1 cellular context compared by ENCODE assay signal in the genomic region with DNA sequence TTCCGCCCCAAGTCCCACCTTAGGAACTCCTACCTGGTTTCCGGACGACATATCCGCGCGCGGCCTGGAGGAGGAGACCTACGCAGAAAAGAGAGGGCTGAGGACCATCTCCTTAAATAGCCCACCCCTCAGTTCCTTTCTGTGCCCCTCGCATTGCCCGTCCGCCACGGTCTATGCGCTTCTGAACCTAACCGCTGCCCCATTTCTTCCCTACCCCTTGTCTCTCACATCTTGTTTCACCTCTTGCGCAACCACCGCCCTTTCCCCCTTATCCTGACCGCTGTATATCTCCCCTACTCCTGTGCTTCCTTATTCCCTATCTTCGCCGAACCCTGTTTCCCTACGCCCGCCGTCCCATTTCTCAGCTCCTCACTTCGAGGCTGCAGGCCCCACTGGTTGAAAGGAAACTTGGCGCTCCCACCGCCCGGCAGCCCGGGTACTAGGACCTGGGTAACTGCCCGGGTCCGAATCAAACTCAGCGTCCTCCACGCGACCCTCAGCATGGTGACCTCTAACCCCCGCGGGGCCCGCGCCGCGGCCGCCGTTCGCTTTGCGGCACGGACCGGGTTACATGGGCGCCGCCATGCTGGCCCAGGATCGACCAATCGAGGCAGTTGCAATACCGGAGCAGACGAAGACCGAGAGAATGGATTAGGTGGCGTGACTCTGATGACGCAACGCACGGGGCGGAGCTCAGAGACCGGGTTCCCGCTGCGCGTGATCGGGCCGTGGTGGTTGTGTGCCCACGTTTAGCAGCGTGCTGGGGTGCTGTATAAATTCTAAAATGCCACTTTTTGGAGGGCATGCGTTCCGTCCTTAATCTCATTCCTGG.
TF ChIP-seq lines count a peak whose summit lies in the region.

A gene (minus strand): TSS at position 612 of the 832 bp plus-strand sequence. CDS start 109 bp downstream, at position 503.

TF ChIP-seq in K562, 482 proteins besides CTCF, POLR2A, EP300 and RAD21 (continued from another document and continues in another):
- TF ChIP-seq, protein P1, sequence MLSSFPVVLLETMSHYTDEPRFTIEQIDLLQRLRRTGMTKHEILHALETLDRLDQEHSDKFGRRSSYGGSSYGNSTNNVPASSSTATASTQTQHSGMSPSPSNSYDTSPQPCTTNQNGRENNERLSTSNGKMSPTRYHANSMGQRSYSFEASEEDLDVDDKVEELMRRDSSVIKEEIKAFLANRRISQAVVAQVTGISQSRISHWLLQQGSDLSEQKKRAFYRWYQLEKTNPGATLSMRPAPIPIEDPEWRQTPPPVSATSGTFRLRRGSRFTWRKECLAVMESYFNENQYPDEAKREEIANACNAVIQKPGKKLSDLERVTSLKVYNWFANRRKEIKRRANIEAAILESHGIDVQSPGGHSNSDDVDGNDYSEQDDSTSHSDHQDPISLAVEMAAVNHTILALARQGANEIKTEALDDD (IDR thresholded peaks at IDR 0.05), result no peak; the same call in 1 of the 2 replicates
- TF ChIP-seq ZFP1 (CRISPR knock-in tag; IDR thresholded peaks at IDR 0.05) (no peak), SIN3A (IDR thresholded peaks at IDR 0.05; ENCODE audit: borderline replicate concordance in 2 of 2, control insufficient read depth in 1 of 2, low read depth in 2 of 2, low read length in 2 of 2) (peak; percentile 97 to 98), DPF2 (IDR thresholded peaks at IDR 0.05) (peak; percentile 56; the same call in 1 of the 2 replicates), KLF10 (CRISPR knock-in tag; IDR thresholded peaks at IDR 0.05) (no peak), CC2D1A (IDR thresholded peaks at IDR 0.05) (peak; percentile 57), MECOM (CRISPR knock-in tag; IDR thresholded peaks at IDR 0.05) (no peak), ZNF24 (IDR thresholded peaks at IDR 0.05) (no peak; the same call in 1 of the 2 replicates), ZNF696 (CRISPR knock-in tag; conservative IDR thresholded peaks at IDR 0.05) (no peak), RNF2 (IDR thresholded peaks at IDR 0.05) (peak; percentile 88), CREB1 (IDR thresholded peaks at IDR 0.05) (peak; percentile 94), CREB1 (CRISPR knock-in tag; IDR thresholded peaks at IDR 0.05) (peak; percentile 95), L3MBTL2 (IDR thresholded peaks at IDR 0.05) (peak; percentile 97), TRIM28 (IDR thresholded peaks at IDR 0.05) (no peak; the same call in none of the 2 replicates), ZNF3 (CRISPR knock-in tag; IDR thresholded peaks at IDR 0.05) (no peak), WHSC1 (IDR thresholded peaks at IDR 0.05; ENCODE audit: low read length) (no peak), FOS (IDR thresholded peaks at IDR 0.05; ENCODE audit: extremely low read depth, insufficient read length) (peak; percentile 22), SP1 (CRISPR knock-in tag; IDR thresholded peaks at IDR 0.05) (peak; percentile 94), GABPA (tag; conservative IDR thresholded peaks at IDR 0.05; ENCODE audit: low read depth) (peak; percentile 55; the same call in 1 of the 2 replicates), CBX8 (IDR thresholded peaks at IDR 0.05; ENCODE audit: borderline replicate concordance, extremely low read depth, low read depth, low read length, poor library complexity, severe bottlenecking) (no peak), TCF7L2 (IDR thresholded peaks at IDR 0.05; ENCODE audit: low read depth, low read length) (peak; percentile 79), MAFG (tag; conservative IDR thresholded peaks at IDR 0.05) (no peak), IRF2 (CRISPR knock-in tag; IDR thresholded peaks at IDR 0.05) (no peak), ZNF384 (IDR thresholded peaks at IDR 0.05; ENCODE audit: low read depth, low read length) (0 out of 2 replicates have a peak, but pooled peaks have one; percentile 7), FOXM1 (IDR thresholded peaks at IDR 0.05; ENCODE audit: low read depth) (peak; percentile 60), FOXM1 (CRISPR knock-in tag; IDR thresholded peaks at IDR 0.05; ENCODE audit: low read depth) (0 out of 2 replicates have a peak, but pooled peaks have one; percentile 13), KDM5B (IDR thresholded peaks at IDR 0.05; ENCODE audit: insufficient replicate concordance, low read depth, low read length) (peak; percentile 96)
- TF ChIP-seq, protein P2, sequence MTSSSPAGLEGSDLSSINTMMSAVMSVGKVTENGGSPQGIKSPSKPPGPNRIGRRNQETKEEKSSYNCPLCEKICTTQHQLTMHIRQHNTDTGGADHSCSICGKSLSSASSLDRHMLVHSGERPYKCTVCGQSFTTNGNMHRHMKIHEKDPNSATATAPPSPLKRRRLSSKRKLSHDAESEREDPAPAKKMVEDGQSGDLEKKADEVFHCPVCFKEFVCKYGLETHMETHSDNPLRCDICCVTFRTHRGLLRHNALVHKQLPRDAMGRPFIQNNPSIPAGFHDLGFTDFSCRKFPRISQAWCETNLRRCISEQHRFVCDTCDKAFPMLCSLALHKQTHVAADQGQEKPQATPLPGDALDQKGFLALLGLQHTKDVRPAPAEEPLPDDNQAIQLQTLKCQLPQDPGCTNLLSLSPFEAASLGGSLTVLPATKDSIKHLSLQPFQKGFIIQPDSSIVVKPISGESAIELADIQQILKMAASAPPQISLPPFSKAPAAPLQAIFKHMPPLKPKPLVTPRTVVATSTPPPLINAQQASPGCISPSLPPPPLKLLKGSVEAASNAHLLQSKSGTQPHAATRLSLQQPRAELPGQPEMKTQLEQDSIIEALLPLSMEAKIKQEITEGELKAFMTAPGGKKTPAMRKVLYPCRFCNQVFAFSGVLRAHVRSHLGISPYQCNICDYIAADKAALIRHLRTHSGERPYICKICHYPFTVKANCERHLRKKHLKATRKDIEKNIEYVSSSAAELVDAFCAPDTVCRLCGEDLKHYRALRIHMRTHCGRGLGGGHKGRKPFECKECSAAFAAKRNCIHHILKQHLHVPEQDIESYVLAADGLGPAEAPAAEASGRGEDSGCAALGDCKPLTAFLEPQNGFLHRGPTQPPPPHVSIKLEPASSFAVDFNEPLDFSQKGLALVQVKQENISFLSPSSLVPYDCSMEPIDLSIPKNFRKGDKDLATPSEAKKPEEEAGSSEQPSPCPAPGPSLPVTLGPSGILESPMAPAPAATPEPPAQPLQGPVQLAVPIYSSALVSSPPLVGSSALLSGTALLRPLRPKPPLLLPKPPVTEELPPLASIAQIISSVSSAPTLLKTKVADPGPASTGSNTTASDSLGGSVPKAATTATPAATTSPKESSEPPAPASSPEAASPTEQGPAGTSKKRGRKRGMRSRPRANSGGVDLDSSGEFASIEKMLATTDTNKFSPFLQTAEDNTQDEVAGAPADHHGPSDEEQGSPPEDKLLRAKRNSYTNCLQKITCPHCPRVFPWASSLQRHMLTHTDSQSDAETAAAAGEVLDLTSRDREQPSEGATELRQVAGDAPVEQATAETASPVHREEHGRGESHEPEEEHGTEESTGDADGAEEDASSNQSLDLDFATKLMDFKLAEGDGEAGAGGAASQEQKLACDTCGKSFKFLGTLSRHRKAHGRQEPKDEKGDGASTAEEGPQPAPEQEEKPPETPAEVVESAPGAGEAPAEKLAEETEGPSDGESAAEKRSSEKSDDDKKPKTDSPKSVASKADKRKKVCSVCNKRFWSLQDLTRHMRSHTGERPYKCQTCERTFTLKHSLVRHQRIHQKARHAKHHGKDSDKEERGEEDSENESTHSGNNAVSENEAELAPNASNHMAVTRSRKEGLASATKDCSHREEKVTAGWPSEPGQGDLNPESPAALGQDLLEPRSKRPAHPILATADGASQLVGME (CRISPR knock-in tag; IDR thresholded peaks at IDR 0.05), result 0 out of 2 replicates have a peak, but pooled peaks have one; percentile 30
- TF ChIP-seq, protein P3, sequence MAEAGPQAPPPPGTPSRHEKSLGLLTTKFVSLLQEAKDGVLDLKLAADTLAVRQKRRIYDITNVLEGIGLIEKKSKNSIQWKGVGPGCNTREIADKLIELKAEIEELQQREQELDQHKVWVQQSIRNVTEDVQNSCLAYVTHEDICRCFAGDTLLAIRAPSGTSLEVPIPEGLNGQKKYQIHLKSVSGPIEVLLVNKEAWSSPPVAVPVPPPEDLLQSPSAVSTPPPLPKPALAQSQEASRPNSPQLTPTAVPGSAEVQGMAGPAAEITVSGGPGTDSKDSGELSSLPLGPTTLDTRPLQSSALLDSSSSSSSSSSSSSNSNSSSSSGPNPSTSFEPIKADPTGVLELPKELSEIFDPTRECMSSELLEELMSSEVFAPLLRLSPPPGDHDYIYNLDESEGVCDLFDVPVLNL (CRISPR knock-in tag; IDR thresholded peaks at IDR 0.05; ENCODE audit: low read depth), result peak; percentile 67
- TF ChIP-seq, protein P4, sequence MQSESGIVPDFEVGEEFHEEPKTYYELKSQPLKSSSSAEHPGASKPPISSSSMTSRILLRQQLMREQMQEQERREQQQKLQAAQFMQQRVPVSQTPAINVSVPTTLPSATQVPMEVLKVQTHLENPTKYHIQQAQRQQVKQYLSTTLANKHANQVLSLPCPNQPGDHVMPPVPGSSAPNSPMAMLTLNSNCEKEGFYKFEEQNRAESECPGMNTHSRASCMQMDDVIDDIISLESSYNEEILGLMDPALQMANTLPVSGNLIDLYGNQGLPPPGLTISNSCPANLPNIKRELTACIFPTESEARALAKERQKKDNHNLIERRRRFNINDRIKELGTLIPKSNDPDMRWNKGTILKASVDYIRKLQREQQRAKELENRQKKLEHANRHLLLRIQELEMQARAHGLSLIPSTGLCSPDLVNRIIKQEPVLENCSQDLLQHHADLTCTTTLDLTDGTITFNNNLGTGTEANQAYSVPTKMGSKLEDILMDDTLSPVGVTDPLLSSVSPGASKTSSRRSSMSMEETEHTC (IDR thresholded peaks at IDR 0.05), result peak; percentile 100
- TF ChIP-seq, protein P5, sequence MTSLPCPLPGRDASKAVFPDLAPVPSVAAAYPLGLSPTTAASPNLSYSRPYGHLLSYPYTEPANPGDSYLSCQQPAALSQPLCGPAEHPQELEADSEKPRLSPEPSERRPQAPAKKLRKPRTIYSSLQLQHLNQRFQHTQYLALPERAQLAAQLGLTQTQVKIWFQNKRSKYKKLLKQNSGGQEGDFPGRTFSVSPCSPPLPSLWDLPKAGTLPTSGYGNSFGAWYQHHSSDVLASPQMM (CRISPR knock-in tag; IDR thresholded peaks at IDR 0.05), result no peak
- TF ChIP-seq, protein P6, sequence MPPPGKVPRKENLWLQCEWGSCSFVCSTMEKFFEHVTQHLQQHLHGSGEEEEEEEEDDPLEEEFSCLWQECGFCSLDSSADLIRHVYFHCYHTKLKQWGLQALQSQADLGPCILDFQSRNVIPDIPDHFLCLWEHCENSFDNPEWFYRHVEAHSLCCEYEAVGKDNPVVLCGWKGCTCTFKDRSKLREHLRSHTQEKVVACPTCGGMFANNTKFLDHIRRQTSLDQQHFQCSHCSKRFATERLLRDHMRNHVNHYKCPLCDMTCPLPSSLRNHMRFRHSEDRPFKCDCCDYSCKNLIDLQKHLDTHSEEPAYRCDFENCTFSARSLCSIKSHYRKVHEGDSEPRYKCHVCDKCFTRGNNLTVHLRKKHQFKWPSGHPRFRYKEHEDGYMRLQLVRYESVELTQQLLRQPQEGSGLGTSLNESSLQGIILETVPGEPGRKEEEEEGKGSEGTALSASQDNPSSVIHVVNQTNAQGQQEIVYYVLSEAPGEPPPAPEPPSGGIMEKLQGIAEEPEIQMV (tag; conservative IDR thresholded peaks at IDR 0.05; ENCODE audit: low read depth), result no peak
- TF ChIP-seq, protein P7, sequence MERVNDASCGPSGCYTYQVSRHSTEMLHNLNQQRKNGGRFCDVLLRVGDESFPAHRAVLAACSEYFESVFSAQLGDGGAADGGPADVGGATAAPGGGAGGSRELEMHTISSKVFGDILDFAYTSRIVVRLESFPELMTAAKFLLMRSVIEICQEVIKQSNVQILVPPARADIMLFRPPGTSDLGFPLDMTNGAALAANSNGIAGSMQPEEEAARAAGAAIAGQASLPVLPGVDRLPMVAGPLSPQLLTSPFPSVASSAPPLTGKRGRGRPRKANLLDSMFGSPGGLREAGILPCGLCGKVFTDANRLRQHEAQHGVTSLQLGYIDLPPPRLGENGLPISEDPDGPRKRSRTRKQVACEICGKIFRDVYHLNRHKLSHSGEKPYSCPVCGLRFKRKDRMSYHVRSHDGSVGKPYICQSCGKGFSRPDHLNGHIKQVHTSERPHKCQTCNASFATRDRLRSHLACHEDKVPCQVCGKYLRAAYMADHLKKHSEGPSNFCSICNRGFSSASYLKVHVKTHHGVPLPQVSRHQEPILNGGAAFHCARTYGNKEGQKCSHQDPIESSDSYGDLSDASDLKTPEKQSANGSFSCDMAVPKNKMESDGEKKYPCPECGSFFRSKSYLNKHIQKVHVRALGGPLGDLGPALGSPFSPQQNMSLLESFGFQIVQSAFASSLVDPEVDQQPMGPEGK (CRISPR knock-in tag; IDR thresholded peaks at IDR 0.05; ENCODE audit: borderline replicate concordance), result no peak
